In the genomic region with DNA sequence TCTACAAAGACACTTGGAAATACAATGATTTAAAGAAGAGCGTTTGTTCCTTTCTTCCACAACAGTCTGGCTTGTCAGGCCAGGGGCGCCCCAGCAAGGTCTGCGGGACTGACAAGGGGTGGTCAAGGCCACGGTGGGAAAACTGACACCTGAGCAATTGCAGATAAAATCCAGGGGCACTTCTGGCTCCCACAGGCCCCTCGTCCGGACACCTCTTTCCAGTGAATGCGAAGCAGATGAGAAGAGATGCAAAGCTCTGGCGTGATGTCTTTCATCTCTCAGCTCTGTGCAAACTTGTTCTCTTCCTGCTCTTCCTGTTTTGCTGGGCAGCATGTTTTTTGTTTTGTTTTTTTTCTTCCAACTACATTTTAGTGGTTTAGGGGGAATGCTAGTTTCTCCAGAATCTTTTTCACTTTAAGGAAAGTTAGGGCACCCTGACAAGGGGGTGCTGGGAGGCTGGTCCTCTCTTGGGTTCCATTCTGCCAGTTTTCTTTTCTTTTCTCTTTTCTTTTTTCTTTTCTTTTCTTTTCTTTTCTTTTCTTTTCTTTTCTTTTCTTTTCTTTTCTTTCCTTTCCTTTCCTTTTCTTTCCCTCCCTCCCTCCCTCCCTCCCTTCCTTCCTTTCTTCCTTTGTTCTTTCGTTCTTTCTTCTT, we compare ENCODE assay signal across 14 cellular contexts. TPM values are rescaled to one million over a fixed set of nuclear protein-coding genes. Genes with fewer than 3 reads are reported as not detected.
DNase-seq lines count a peak whose midpoint lies in the region; ATAC-seq, FAIRE-seq and TF ChIP-seq lines count a peak whose summit lies in the region.
"Had no signal": no experiment of that assay in that cellular context is flagged by ENCODE, and none has a peak within 500 bp of the region (broad histone marks: within the 10 kb centered on the region; RNA-seq: fewer than 3 reads in every experiment).

No MANE protein-coding gene starts in this region.

- H3K4me1 Mint-ChIP-seq in stimulated activated naive CD8-positive, alpha-beta T cell treated with anti-CD3 and anti-CD28 coated beads, Interleukin-15, amount 100 ng/mL, for 72 hours, result peaks cover 32% of the 10 kb centered on the region
- peaks cover 4% of the 10 kb centered on the region for H3K4me1 Mint-ChIP-seq in astrocyte (ENCODE audit: low read depth, unreplicated experiment)
- H3K4me1 Mint-ChIP-seq in naive thymus-derived CD8-positive, alpha-beta T cell, result peaks cover 17 to 35% (median 25%) of the 10 kb centered on the region in 4 donors

- TF ChIP-seq POLR2A in vagina (IDR thresholded peaks at IDR 0.05), result no peak

- POLR2A ChIA-PET in naive thymus-derived CD8-positive, alpha-beta T cell (lab: Charles Lee), result no interaction called here

- no peaks in the 10 kb centered on the region for H4K20me1 ChIP-seq in astrocyte (ENCODE audit: insufficient read depth, low read length)

- no peak overlapping the region for H2AFZ ChIP-seq in astrocyte (ENCODE audit: low read depth, low read length)

- H3K27me3 ChIP-seq in astrocyte (ENCODE audit: insufficient read depth, low read length), result peaks cover 4% of the 10 kb centered on the region
- no peaks in the 10 kb centered on the region for H3K27me3 ChIP-seq in vagina
- H3K27me3 ChIP-seq in psoas muscle (ENCODE audit: insufficient read depth in 3 of 3, low read length in 2 of 3), result no peaks in the 10 kb centered on the region

- H3K27ac ChIP-seq in astrocyte (ENCODE audit: low read depth, low read length) (no peak overlapping the region), vagina (peak overlapping the region; percentile 81), psoas muscle (no peak overlapping the region)

- 69 to 76% (median 71%) methylated on average over 9 of the region's 9 CpGs for WGBS in psoas muscle, 3 donors

- no peaks in the 10 kb centered on the region for H3K9me3 Mint-ChIP-seq in stimulated activated naive CD8-positive, alpha-beta T cell treated with anti-CD3 and anti-CD28 coated beads, Interleukin-15, amount 100 ng/mL, for 72 hours
- peaks cover 1% of the 10 kb centered on the region for H3K9me3 Mint-ChIP-seq in astrocyte (ENCODE audit: unreplicated experiment)
- no peaks in the 10 kb centered on the region for H3K9me3 Mint-ChIP-seq in naive thymus-derived CD8-positive, alpha-beta T cell
- H3K9me3 Mint-ChIP-seq: activated naive CD8-positive, alpha-beta T cell treated with anti-CD3 and anti-CD28 coated beads, Interleukin-2, amount 50 U/mL, for 24 hours; dendritic cell treated with granulocyte-macrophage colony-stimulating factor and Interleukin-4, amounts not matched to agents 40 ng/mL and 50 ng/mL, for 4 days had no signal

- no peak for ATAC-seq in stimulated activated naive CD8-positive, alpha-beta T cell treated with anti-CD3 and anti-CD28 coated beads, Interleukin-15, amount 100 ng/mL, for 72 hours
- no peak for ATAC-seq in stimulated activated naive CD8-positive, alpha-beta T cell treated with anti-CD3 and anti-CD28 coated beads, Interleukin-15, Interleukin-2, amounts not matched to agents 100 U/mL and 50 U/mL, for 24 hours
- ATAC-seq in naive thymus-derived CD8-positive, alpha-beta T cell, result peak in 1 of 2 donors; percentile 42
- ATAC-seq in psoas muscle, result no peak
- ATAC-seq: activated naive CD8-positive, alpha-beta T cell treated with anti-CD3 and anti-CD28 coated beads, Interleukin-2, amount 50 U/mL, for 24 hours had no signal

- no peak overlapping the region for H3K4me3 Mint-ChIP-seq in stimulated activated naive CD8-positive, alpha-beta T cell treated with anti-CD3 and anti-CD28 coated beads, Interleukin-15, amount 100 ng/mL, for 72 hours
- H3K4me3 Mint-ChIP-seq in astrocyte (ENCODE audit: unreplicated experiment), result peak overlapping the region; percentile 74
- peak overlapping the region; percentile 28 to 81 (median 54) for H3K4me3 Mint-ChIP-seq in naive thymus-derived CD8-positive, alpha-beta T cell
- H3K4me3 Mint-ChIP-seq: activated naive CD8-positive, alpha-beta T cell treated with anti-CD3 and anti-CD28 coated beads, Interleukin-2, amount 50 U/mL, for 24 hours; dendritic cell treated with granulocyte-macrophage colony-stimulating factor and Interleukin-4, amounts not matched to agents 40 ng/mL and 50 ng/mL, for 4 days had no signal

- H3K9ac ChIP-seq in astrocyte (ENCODE audit: low read length), result no peak overlapping the region

- H3K4me2 ChIP-seq in astrocyte (ENCODE audit: low read length), result no peak overlapping the region

- H3K36me3 ChIP-seq in astrocyte (ENCODE audit: insufficient read depth, low read length) (no peaks in the 10 kb centered on the region), vagina (no peaks in the 10 kb centered on the region), psoas muscle (ENCODE audit: insufficient read depth in 1 of 2, low read depth in 1 of 2) (no peaks in the 10 kb centered on the region)

- H3K4me1 ChIP-seq in astrocyte (ENCODE audit: insufficient read depth, low read length), result peaks cover 9% of the 10 kb centered on the region
- H3K4me1 ChIP-seq in vagina, result peaks cover 32% of the 10 kb centered on the region
- peaks cover 13% of the 10 kb centered on the region for H3K4me1 ChIP-seq in psoas muscle

- peak overlapping the region; percentile 16 to 77 for H3K27ac Mint-ChIP-seq in stimulated activated naive CD8-positive, alpha-beta T cell treated with anti-CD3 and anti-CD28 coated beads, Interleukin-15, amount 100 ng/mL, for 72 hours
- no peak overlapping the region for H3K27ac Mint-ChIP-seq in astrocyte (ENCODE audit: unreplicated experiment)
- H3K27ac Mint-ChIP-seq in naive thymus-derived CD8-positive, alpha-beta T cell, result peak overlapping the region; percentile 60 to 90 (median 78)
- H3K27ac Mint-ChIP-seq: activated naive CD8-positive, alpha-beta T cell treated with anti-CD3 and anti-CD28 coated beads, Interleukin-2, amount 50 U/mL, for 24 hours; dendritic cell treated with granulocyte-macrophage colony-stimulating factor and Interleukin-4, amounts not matched to agents 40 ng/mL and 50 ng/mL, for 4 days had no signal

- intact Hi-C loops in vagina (cut with DNase I) (no loop called here), psoas muscle (cut with DNase I) (loop anchor here in 1 of 2 donors (5.0 kb wide), 1 partner anchor 34 kb away; no protein-coding TSS in a partner anchor)

- no peak for DNase-seq in stimulated activated naive CD8-positive, alpha-beta T cell treated with anti-CD3 and anti-CD28 coated beads, Interleukin-15, amount 100 ng/mL, for 72 hours
- no peak for DNase-seq in stimulated activated naive CD8-positive, alpha-beta T cell treated with anti-CD3 and anti-CD28 coated beads, Interleukin-15, Interleukin-2, amounts not matched to agents 100 U/mL and 50 U/mL, for 24 hours
- DNase-seq in astrocyte (ENCODE audit: low read depth) (no peak), vagina (ENCODE audit: extremely low spot score in 2 of 2) (no peak), psoas muscle (no peak), SKM-1 treated with dmso at 0.1 percent for 144 hours (lab: John Stamatoyannopoulos, UW; ENCODE audit: unreplicated experiment) (no peak), HuH-7.5 (ENCODE audit: low spot score) (no peak)
- DNase-seq in naive thymus-derived CD8-positive, alpha-beta T cell, result peak in 1 of 10 donors; percentile 16
- DNase-seq: activated naive CD8-positive, alpha-beta T cell treated with anti-CD3 and anti-CD28 coated beads, Interleukin-2, amount 50 U/mL, for 24 hours; NCI-H1105; NCI-H345; OCI-M1; stimulated activated CD4-positive, alpha-beta T cell treated with anti-CD3 and anti-CD28 coated beads, Interleukin-1b, Interleukin-23, amount 100 ng/mL, for 48 hours had no signal

- no peaks in the 10 kb centered on the region for H3K79me2 ChIP-seq in astrocyte (ENCODE audit: insufficient read depth, low read length)

- H3K4me3 ChIP-seq in astrocyte (ENCODE audit: insufficient read depth, low read depth, low read length) (no peak overlapping the region), vagina (no peak overlapping the region), psoas muscle (no peak overlapping the region)

- peaks cover 20% of the 10 kb centered on the region for H3K27me3 Mint-ChIP-seq in stimulated activated naive CD8-positive, alpha-beta T cell treated with anti-CD3 and anti-CD28 coated beads, Interleukin-15, amount 100 ng/mL, for 72 hours
- H3K27me3 Mint-ChIP-seq in astrocyte (ENCODE audit: low read depth, unreplicated experiment), result peaks cover 34% of the 10 kb centered on the region
- peaks cover 0 to 7% (median 0%) of the 10 kb centered on the region in 5 donors for H3K27me3 Mint-ChIP-seq in naive thymus-derived CD8-positive, alpha-beta T cell

- H3K9me3 ChIP-seq in astrocyte (ENCODE audit: insufficient read depth, low read depth, low read length) (peaks cover 1% of the 10 kb centered on the region), vagina (no peaks in the 10 kb centered on the region), psoas muscle (no peaks in the 10 kb centered on the region)

- TF ChIP-seq CTCF in astrocyte (IDR thresholded peaks at IDR 0.05; ENCODE audit: insufficient read depth, low read depth, low read length) (no peak), vagina (IDR thresholded peaks at IDR 0.05) (no peak), psoas muscle (IDR thresholded peaks at IDR 0.05) (no peak)

- no peak for FAIRE-seq in astrocyte (lab: Jason Lieb, UNC)

- no peaks in the 10 kb centered on the region for H3K36me3 Mint-ChIP-seq in astrocyte (ENCODE audit: low read depth, unreplicated experiment)
- H3K36me3 Mint-ChIP-seq in naive thymus-derived CD8-positive, alpha-beta T cell, result no peaks in the 10 kb centered on the region

RNA-seq across cellular contexts. Expression of gene CBX6, which starts 11.1 kb away (rescaled TPM):
- 34.9 and 38.9 TPM in 2 replicates for total RNA-seq in astrocyte
- total RNA-seq in naive thymus-derived CD8-positive, alpha-beta T cell, result 10 to 100 TPM; 66.7 TPM
- 1 to 10 TPM; 5.8 to 6.5 (median 6.4) TPM for polyA plus RNA-seq in naive thymus-derived CD8-positive, alpha-beta T cell
- 31.7 TPM for total RNA-seq in vagina
- total RNA-seq in psoas muscle, result 10 to 100 TPM; 15.1 to 21.0 (median 17.4) TPM
- polyA plus RNA-seq in psoas muscle, result 10 to 100 TPM in 1 of 3 donors, 1 to 10 TPM in 2; 5.2 to 17.1 (median 5.4) TPM

RNA-seq across cellular contexts. Expression of gene NPTXR, which starts 39.3 kb away (rescaled TPM):
- 5.1 and 5.4 TPM in 2 replicates for total RNA-seq in astrocyte
- total RNA-seq in naive thymus-derived CD8-positive, alpha-beta T cell, result 10 to 100 TPM; 11.3 to 12.6 TPM
- 1 to 10 TPM in 1 of 3 donors, under 1 TPM in 2; 0.73 to 1.1 (median 0.87) TPM for polyA plus RNA-seq in naive thymus-derived CD8-positive, alpha-beta T cell
- total RNA-seq in vagina, result 9.3 TPM
- total RNA-seq in psoas muscle, result 1 to 10 TPM in 1 of 4 donors, under 1 TPM in 3; 0.15 to 1.7 (median 0.61) TPM
- under 1 TPM; 0.35 to 0.53 (median 0.39) TPM for polyA plus RNA-seq in psoas muscle

Comparison
In these comparisons a context has a peak if more than half of its experiments do, and no peak if none do; other contexts are left out.
1. H3K4me3 Mint-ChIP-seq: peak in astrocyte (single experiment) and naive thymus-derived CD8-positive, alpha-beta T cell (10 of 10); none in stimulated activated naive CD8-positive, alpha-beta T cell treated with anti-CD3 and anti-CD28 coated beads, Interleukin-15, amount 100 ng/mL, for 72 hours (0 of 2).